In the genomic region with DNA sequence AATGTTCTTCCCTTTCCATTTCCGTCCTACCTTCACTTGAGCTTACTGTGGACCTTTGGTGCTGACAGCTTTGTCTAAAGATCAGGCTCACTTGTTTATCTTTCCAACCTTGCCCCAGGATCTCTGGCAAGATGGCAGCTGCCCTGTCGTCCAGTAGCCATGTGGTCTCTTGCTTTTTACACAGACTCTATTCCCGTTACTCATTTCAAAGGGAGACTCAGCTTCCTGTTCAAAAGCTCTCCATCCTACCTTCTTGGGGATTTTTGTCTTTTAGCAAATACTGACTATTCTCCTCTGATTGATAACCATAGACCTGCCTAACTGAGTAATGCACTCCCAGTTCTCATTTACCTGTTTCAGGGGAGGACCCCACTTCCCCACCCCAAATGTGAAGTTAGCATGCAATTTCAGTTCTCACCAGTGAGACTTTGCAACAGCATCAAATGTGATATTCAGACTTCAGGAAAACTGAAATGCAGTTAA, we compare ENCODE assay signal across 14 cellular contexts.
DNase-seq lines count a peak whose midpoint lies in the region; ATAC-seq and TF ChIP-seq lines count a peak whose summit lies in the region.
"Had no signal": no experiment of that assay in that cellular context is flagged by ENCODE, and none has a peak within 500 bp of the region (broad histone marks: within the 10 kb centered on the region; RNA-seq: fewer than 3 reads in every experiment).

No MANE protein-coding gene starts in this region.

- intact Hi-C loops in activated CD4-positive, alpha-beta memory T cell treated with anti-CD3 and anti-CD28 coated beads for 36 hours (cut with micrococcal nuclease): loop anchor here (1.0 to 10.0 kb wide), 6 partner anchors 46 to 678 kb away; partner anchors contain the start of genes ERICH2, GAD1 and SP5

- H3K9me3 Mint-ChIP-seq in activated T-cell treated with anti-CD3 and anti-CD28 coated beads, Interleukin-2, amount 50 U/mL, for 4 hours: no peaks in the 10 kb centered on the region
- no peaks in the 10 kb centered on the region for H3K9me3 Mint-ChIP-seq in activated CD4-positive, alpha-beta memory T cell treated with anti-CD3 and anti-CD28 coated beads for 36 hours
- no peaks in the 10 kb centered on the region for H3K9me3 Mint-ChIP-seq in chondrocyte (ENCODE audit: low read depth)
- H3K9me3 Mint-ChIP-seq in stimulated activated naive CD8-positive, alpha-beta T cell treated with anti-CD3 and anti-CD28 coated beads, Interleukin-15, amount 100 ng/mL, for 72 hours: no peaks in the 10 kb centered on the region

- no peak for TF ChIP-seq POLR2A in upper lobe of left lung (IDR thresholded peaks at IDR 0.05)

- H3K4me3 Mint-ChIP-seq in activated T-cell treated with anti-CD3 and anti-CD28 coated beads, Interleukin-2, amount 50 U/mL, for 4 hours: no peak overlapping the region
- H3K4me3 Mint-ChIP-seq in activated CD4-positive, alpha-beta memory T cell treated with anti-CD3 and anti-CD28 coated beads for 36 hours: no peak overlapping the region
- H3K4me3 Mint-ChIP-seq in chondrocyte (ENCODE audit: unreplicated experiment): no peak overlapping the region
- peak overlapping the region in 1 of 2 donors; percentile 36 for H3K4me3 Mint-ChIP-seq in stimulated activated naive CD8-positive, alpha-beta T cell treated with anti-CD3 and anti-CD28 coated beads, Interleukin-15, amount 100 ng/mL, for 72 hours

- no peaks in the 10 kb centered on the region for H3K27me3 ChIP-seq in upper lobe of left lung
- H3K27me3 ChIP-seq: neutrophil had no signal

- no peak for TF ChIP-seq CTCF in chondrocyte (IDR thresholded peaks at IDR 0.05)
- no peak for TF ChIP-seq CTCF in upper lobe of left lung (IDR thresholded peaks at IDR 0.05)

- no peak for DNase-seq in activated T-cell treated with anti-CD3 and anti-CD28 coated beads, Interleukin-2, amount 50 U/mL, for 4 hours
- DNase-seq in activated T-cell treated with anti-CD3 and anti-CD28 coated beads for 4 hours (no peak), chondrocyte (ENCODE audit: low spot score) (no peak), upper lobe of left lung (no peak)
- peak; percentile 36 for DNase-seq in activated CD4-positive, alpha-beta memory T cell treated with anti-CD3 and anti-CD28 coated beads for 36 hours
- no peak for DNase-seq in stimulated activated naive CD8-positive, alpha-beta T cell treated with anti-CD3 and anti-CD28 coated beads, Interleukin-15, amount 100 ng/mL, for 72 hours
- DNase-seq: amniotic stem cell, kidney glomerular epithelial cell, NCI-H2171, small intestine had no signal

- POLR2A ChIA-PET in activated CD4-positive, alpha-beta memory T cell treated with anti-CD3 and anti-CD28 coated beads for 36 hours (lab: Charles Lee): interaction anchor here (0.7 kb wide), 1 partner anchor 22 kb away, joined by 3 read pairs; no protein-coding TSS in a partner anchor

- no peak for TF ChIP-seq EP300 in upper lobe of left lung (IDR thresholded peaks at IDR 0.05)

- no peak overlapping the region for H3K27ac ChIP-seq in upper lobe of left lung
- H3K27ac ChIP-seq: BLaER1 treated with 17β-estradiol and CSF1 and Interleukin-3, amounts not matched to agents 10 nM and 100 nM; neutrophil had no signal

- ATAC-seq in activated T-cell treated with anti-CD3 and anti-CD28 coated beads, Interleukin-2, amount 50 U/mL, for 4 hours: peak; percentile 61 to 64
- ATAC-seq in stimulated activated naive CD8-positive, alpha-beta T cell treated with anti-CD3 and anti-CD28 coated beads, Interleukin-15, amount 100 ng/mL, for 72 hours: peak; percentile 28
- ATAC-seq in upper lobe of left lung (ENCODE audit: low FRiP score in 2 of 2) (no peak), GM18511 (IDR thresholded peaks at IDR 0.05; ENCODE audit: unreplicated experiment) (no peak)

- peak overlapping the region; percentile 86 for H3K27ac Mint-ChIP-seq in activated CD4-positive, alpha-beta memory T cell treated with anti-CD3 and anti-CD28 coated beads for 36 hours
- H3K27ac Mint-ChIP-seq in chondrocyte (ENCODE audit: unreplicated experiment): peak overlapping the region; percentile 33
- H3K27ac Mint-ChIP-seq in stimulated activated naive CD8-positive, alpha-beta T cell treated with anti-CD3 and anti-CD28 coated beads, Interleukin-15, amount 100 ng/mL, for 72 hours: peak overlapping the region in 1 of 2 donors; percentile 62

- H3K9me3 ChIP-seq in upper lobe of left lung: no peaks in the 10 kb centered on the region
- H3K9me3 ChIP-seq: BLaER1 treated with 17β-estradiol and CSF1 and Interleukin-3, amounts not matched to agents 10 nM and 100 nM; neutrophil had no signal

- H3K36me3 Mint-ChIP-seq in activated T-cell treated with anti-CD3 and anti-CD28 coated beads, Interleukin-2, amount 50 U/mL, for 4 hours (ENCODE audit: insufficient read depth): no peaks in the 10 kb centered on the region
- no peaks in the 10 kb centered on the region for H3K36me3 Mint-ChIP-seq in activated CD4-positive, alpha-beta memory T cell treated with anti-CD3 and anti-CD28 coated beads for 36 hours
- no peaks in the 10 kb centered on the region for H3K36me3 Mint-ChIP-seq in chondrocyte (ENCODE audit: low read depth)

- H3K4me1 Mint-ChIP-seq in activated T-cell treated with anti-CD3 and anti-CD28 coated beads, Interleukin-2, amount 50 U/mL, for 4 hours (ENCODE audit: low read depth): peaks cover 12% of the 10 kb centered on the region
- peaks cover 25% of the 10 kb centered on the region for H3K4me1 Mint-ChIP-seq in activated CD4-positive, alpha-beta memory T cell treated with anti-CD3 and anti-CD28 coated beads for 36 hours (ENCODE audit: low read depth)
- H3K4me1 Mint-ChIP-seq in chondrocyte (ENCODE audit: low read depth): peaks cover 4% of the 10 kb centered on the region
- H3K4me1 Mint-ChIP-seq in stimulated activated naive CD8-positive, alpha-beta T cell treated with anti-CD3 and anti-CD28 coated beads, Interleukin-15, amount 100 ng/mL, for 72 hours: peaks cover 23% of the 10 kb centered on the region

- no peaks in the 10 kb centered on the region for H3K4me1 ChIP-seq in upper lobe of left lung

- CTCF ChIA-PET in activated CD4-positive, alpha-beta memory T cell treated with anti-CD3 and anti-CD28 coated beads for 36 hours (lab: Charles Lee): interaction anchor here (0.7 to 3.5 kb wide), 14 partner anchors 8 to 566 kb away, joined by 3 to 40 read pairs (median 9); partner anchors contain the start of genes GAD1 and GORASP2

- no peak overlapping the region for H3K4me3 ChIP-seq in upper lobe of left lung
- H3K4me3 ChIP-seq: BLaER1 treated with 17β-estradiol and CSF1 and Interleukin-3, amounts not matched to agents 10 nM and 100 nM; lung had no signal

- no peaks in the 10 kb centered on the region for H3K36me3 ChIP-seq in upper lobe of left lung
- H3K36me3 ChIP-seq: BLaER1 treated with 17β-estradiol and CSF1 and Interleukin-3, amounts not matched to agents 10 nM and 100 nM; neutrophil had no signal

- H3K27me3 Mint-ChIP-seq in activated T-cell treated with anti-CD3 and anti-CD28 coated beads, Interleukin-2, amount 50 U/mL, for 4 hours (ENCODE audit: low read depth): peaks cover 15% of the 10 kb centered on the region
- H3K27me3 Mint-ChIP-seq in activated CD4-positive, alpha-beta memory T cell treated with anti-CD3 and anti-CD28 coated beads for 36 hours: peaks cover 31% of the 10 kb centered on the region
- H3K27me3 Mint-ChIP-seq in chondrocyte (ENCODE audit: low read depth): peaks cover 42% of the 10 kb centered on the region
- H3K27me3 Mint-ChIP-seq in stimulated activated naive CD8-positive, alpha-beta T cell treated with anti-CD3 and anti-CD28 coated beads, Interleukin-15, amount 100 ng/mL, for 72 hours: peaks cover 28% of the 10 kb centered on the region

- WGBS in upper lobe of left lung, 2 donors: 63 to 76% methylated on average over 3 of the region's 3 CpGs

Comparison
In these comparisons a context has a peak if more than half of its experiments do, and no peak if none do; other contexts are left out.
1. ATAC-seq: peak in activated T-cell treated with anti-CD3 and anti-CD28 coated beads, Interleukin-2, amount 50 U/mL, for 4 hours (2 of 2) and stimulated activated naive CD8-positive, alpha-beta T cell treated with anti-CD3 and anti-CD28 coated beads, Interleukin-15, amount 100 ng/mL, for 72 hours (single experiment); none in upper lobe of left lung (0 of 2) and GM18511 (single experiment).